ENCODE assay signal across 33 cellular contexts in the genomic region with DNA sequence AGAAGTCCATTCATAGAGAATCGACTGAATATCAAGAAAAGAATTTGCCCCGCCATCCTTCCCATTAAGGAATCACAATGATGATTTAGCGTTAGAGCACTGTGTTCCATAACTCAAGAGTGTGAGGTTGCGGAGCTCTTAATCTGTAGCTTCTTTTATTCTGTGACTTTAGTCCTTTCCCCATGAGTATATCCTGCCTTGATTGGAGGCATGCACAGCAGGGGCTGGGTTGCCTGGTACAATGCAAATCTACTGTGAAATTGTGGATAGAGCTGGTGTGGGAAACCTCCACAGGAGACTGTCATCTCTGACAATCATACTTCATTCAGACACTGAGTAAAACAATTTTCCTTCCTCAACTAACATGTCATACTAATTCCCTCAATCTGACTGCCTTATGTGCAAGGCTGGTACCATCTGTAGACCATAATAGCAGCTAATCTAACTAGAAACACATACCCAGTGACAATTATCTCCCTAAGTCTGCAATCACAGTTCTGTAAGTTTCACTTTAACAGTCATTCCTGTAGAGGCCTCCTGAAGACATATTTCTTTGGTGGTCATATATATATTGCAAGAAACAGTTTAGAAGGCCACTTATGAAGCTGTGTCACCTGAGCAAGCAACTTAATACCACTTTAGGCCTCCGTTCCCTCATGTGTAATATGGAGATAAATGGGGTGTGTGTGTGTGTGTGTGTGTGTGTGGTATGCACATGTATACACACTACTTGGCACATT.
"Had no signal": no experiment of that assay in that cellular context is flagged by ENCODE, and none has a peak within 500 bp of the region (broad histone marks: within the 10 kb centered on the region; RNA-seq: fewer than 3 reads in every experiment).

No MANE protein-coding gene starts in this region.

- H3K27ac ChIP-seq: brain microvascular endothelial cell, coronary artery, dorsolateral prefrontal cortex, esophagus muscularis mucosa, foreskin keratinocyte, gastrocnemius medialis, heart left ventricle, WERI-Rb-1 had no signal

- H3K4me1 Mint-ChIP-seq: activated B cell treated with CpG ODN at 0.5 μM for 24 hours; activated T-helper 17 cell treated with anti-CD3 and anti-CD28 coated beads, Interleukin-2, amount 50 U/mL, for 72 hours; central memory CD8-positive, alpha-beta T cell; T-helper 17 cell had no signal

- H3K36me3 ChIP-seq: brain microvascular endothelial cell, esophagus muscularis mucosa, gastrocnemius medialis, heart left ventricle, WERI-Rb-1 had no signal

- H3K9me3 Mint-ChIP-seq: activated B cell treated with CpG ODN at 0.5 μM for 24 hours; activated CD8-positive, alpha-beta T cell treated with anti-CD3 and anti-CD28 coated beads for 36 hours; activated T-cell treated with anti-CD3 and anti-CD28 coated beads, Interleukin-2, amount 50 U/mL, for 4 hours; activated T-helper 17 cell treated with anti-CD3 and anti-CD28 coated beads, Interleukin-2, amount 50 U/mL, for 72 hours; dendritic cell treated with granulocyte-macrophage colony-stimulating factor and Interleukin-4, amounts not matched to agents 40 ng/mL and 50 ng/mL, for 4 days; endodermal cell; T-helper 2 cell treated with Interferon-gamma antibody and Interleukin-4, amounts not matched to agents 5 μg/mL and 100 μg/mL, for 36 hours had no signal

- H3K4me3 ChIP-seq: coronary artery, dorsolateral prefrontal cortex, esophagus muscularis mucosa, gastrocnemius medialis, heart left ventricle had no signal

- H3K36me3 Mint-ChIP-seq: activated naive CD8-positive, alpha-beta T cell had no signal

- H3K4me3 Mint-ChIP-seq: activated B cell treated with CpG ODN at 0.5 μM for 24 hours; activated CD8-positive, alpha-beta T cell treated with anti-CD3 and anti-CD28 coated beads for 36 hours; activated naive CD8-positive, alpha-beta T cell; activated T-cell treated with anti-CD3 and anti-CD28 coated beads, Interleukin-2, amount 50 U/mL, for 4 hours; activated T-helper 17 cell treated with anti-CD3 and anti-CD28 coated beads, Interleukin-2, amount 50 U/mL, for 72 hours; central memory CD8-positive, alpha-beta T cell; dendritic cell treated with granulocyte-macrophage colony-stimulating factor and Interleukin-4, amounts not matched to agents 40 ng/mL and 50 ng/mL, for 4 days; endodermal cell; T-helper 17 cell; T-helper 2 cell treated with Interferon-gamma antibody and Interleukin-4, amounts not matched to agents 5 μg/mL and 100 μg/mL, for 36 hours had no signal

- DNase-seq: activated B cell treated with CpG ODN at 0.5 μM for 24 hours; activated CD4-positive, alpha-beta T cell treated with anti-CD3 and anti-CD28 coated beads for 48 hours; activated CD4-positive, alpha-beta T cell treated with anti-CD3 and anti-CD28 coated beads, Interleukin-2, amount 50 U/mL, for 1 hour; activated CD4-positive, alpha-beta T cell treated with anti-CD3 and anti-CD28 coated beads, Interleukin-2, amount 50 U/mL, for 48 hours; activated CD8-positive, alpha-beta memory T cell treated with anti-CD3 and anti-CD28 coated beads for 24 hours; activated CD8-positive, alpha-beta T cell treated with anti-CD3 and anti-CD28 coated beads for 36 hours; activated effector memory CD4-positive, alpha-beta T cell treated with Interleukin-2 at 50 U/mL for 16 hours; activated gamma-delta T cell treated with Interleukin-2 at 50 U/mL for 16 hours; activated naive CD4-positive, alpha-beta T cell treated with anti-CD3 and anti-CD28 coated beads, Interleukin-2, amount 50 U/mL, for 16 hours; activated naive CD4-positive, alpha-beta T cell treated with Interleukin-2 at 50 U/mL for 16 hours; activated T-cell treated with anti-CD3 and anti-CD28 coated beads, Interleukin-2, amount 50 U/mL, for 4 hours; amniotic stem cell; anterior cingulate cortex; brain microvascular endothelial cell; dorsolateral prefrontal cortex; effector memory CD4-positive, alpha-beta T cell; endodermal cell; erythroblast; foreskin keratinocyte; gastrocnemius medialis; glutamatergic neuron; heart left ventricle; T-helper 17 cell; T1000; WERI-Rb-1 had no signal

- H3K27me3 ChIP-seq: brain microvascular endothelial cell, foreskin keratinocyte had no signal

- ATAC-seq: activated CD4-positive, CD25-positive, alpha-beta regulatory T cell treated with anti-CD3 and anti-CD28 coated beads, Interleukin-2, amount 50 U/mL, for 24 hours; activated CD8-positive, alpha-beta T cell treated with anti-CD3 and anti-CD28 coated beads for 36 hours; activated T-cell treated with anti-CD3 and anti-CD28 coated beads, Interleukin-2, amount 50 U/mL, for 4 hours; activated T-helper 17 cell treated with anti-CD3 and anti-CD28 coated beads, Interleukin-2, amount 50 U/mL, for 72 hours; foreskin keratinocyte; gastrocnemius medialis; heart left ventricle; T-helper 17 cell had no signal

- H3K27ac Mint-ChIP-seq: activated B cell treated with CpG ODN at 0.5 μM for 24 hours; activated CD8-positive, alpha-beta T cell treated with anti-CD3 and anti-CD28 coated beads for 36 hours; activated naive CD8-positive, alpha-beta T cell; activated T-helper 17 cell treated with anti-CD3 and anti-CD28 coated beads, Interleukin-2, amount 50 U/mL, for 72 hours; dendritic cell treated with granulocyte-macrophage colony-stimulating factor and Interleukin-4, amounts not matched to agents 40 ng/mL and 50 ng/mL, for 4 days; endodermal cell; T-helper 17 cell; T-helper 2 cell treated with Interferon-gamma antibody and Interleukin-4, amounts not matched to agents 5 μg/mL and 100 μg/mL, for 36 hours had no signal

- H3K4me1 ChIP-seq: foreskin keratinocyte, gastrocnemius medialis, heart left ventricle had no signal

- H3K27me3 Mint-ChIP-seq: activated CD8-positive, alpha-beta T cell treated with anti-CD3 and anti-CD28 coated beads for 36 hours; activated naive CD8-positive, alpha-beta T cell; central memory CD8-positive, alpha-beta T cell had no signal
